ENCODE assay signal across 7 cellular contexts in the genomic region with DNA sequence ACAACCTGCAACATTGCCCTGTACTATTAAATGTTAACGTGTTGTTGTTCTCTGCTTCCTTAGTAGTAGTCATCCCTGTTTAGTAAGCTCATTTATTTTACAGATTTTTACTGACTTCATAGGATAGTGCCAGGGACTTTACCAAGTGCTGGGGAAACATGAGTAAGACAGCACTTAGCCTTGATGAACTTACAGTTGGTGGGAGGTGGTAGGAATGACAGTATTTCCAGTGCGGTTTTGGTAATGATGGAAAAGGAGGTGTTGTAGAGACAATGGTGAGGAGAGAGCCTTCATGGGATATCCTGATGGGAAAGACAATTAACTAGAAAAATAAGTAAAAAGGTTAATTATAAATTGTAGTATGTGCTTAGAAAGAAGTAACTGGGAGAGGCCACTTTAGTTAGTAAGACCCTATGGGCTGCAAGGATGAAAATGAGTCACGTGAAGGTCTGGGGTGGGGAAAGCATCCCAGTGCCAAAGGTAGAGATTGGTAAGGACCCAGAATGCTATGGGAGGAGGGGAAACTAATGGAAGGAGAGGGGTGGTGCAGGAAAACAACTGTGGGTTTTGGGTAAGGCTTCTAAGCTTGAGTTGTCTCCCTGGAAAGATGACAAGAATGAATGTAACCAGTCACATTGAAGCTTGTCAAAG. TPM values are rescaled to one million over a fixed set of nuclear protein-coding genes. Genes with fewer than 3 reads are reported as not detected.
DNase-seq lines count a peak whose midpoint lies in the region; ATAC-seq and TF ChIP-seq lines count a peak whose summit lies in the region.

No MANE protein-coding gene starts in this region.

- TF ChIP-seq CTCF in GM12864 (IDR thresholded peaks at IDR 0.05; ENCODE audit: low read depth, low read length, missing control alignments), result no peak
- no peak for TF ChIP-seq CTCF in fibroblast of lung (conservative IDR thresholded peaks at IDR 0.05 in 1 of 2, IDR thresholded peaks at IDR 0.05 in 1 of 2; ENCODE audit: low read depth in 1 of 2, low read length in 2 of 2)

- H4K20me1 ChIP-seq in fibroblast of lung (ENCODE audit: control insufficient read depth, extremely low read depth, insufficient read depth, low read length), result peaks cover 2% of the 10 kb centered on the region

- peaks cover 4% of the 10 kb centered on the region for H3K4me1 ChIP-seq in fibroblast of lung (ENCODE audit: control insufficient read depth, extremely low read depth, insufficient read depth, low read length)

- peaks cover 66% of the 10 kb centered on the region for H3K79me2 ChIP-seq in fibroblast of lung (ENCODE audit: control insufficient read depth, insufficient read depth, low read length)

- intact Hi-C loops in posterior cingulate gyrus (cut with DNase I), result loop anchor here (5.0 kb wide), 1 partner anchor 154 kb away; the partner anchor contains the start of gene COL9A2

- no peak overlapping the region for H3K9ac ChIP-seq in fibroblast of lung (ENCODE audit: insufficient read depth, low read length)

- peak overlapping the region; percentile 85 for H3K4me2 ChIP-seq in fibroblast of lung (ENCODE audit: extremely low read depth, insufficient read depth, low read length)

- no peaks in the 10 kb centered on the region for H3K27me3 ChIP-seq in fibroblast of lung (ENCODE audit: control insufficient read depth, insufficient read depth, low read length)

- no peaks in the 10 kb centered on the region for H3K9me3 ChIP-seq in fibroblast of lung (ENCODE audit: control insufficient read depth, insufficient read depth, low read depth, low read length)

- DNase-seq in GM12864 (ENCODE audit: low read depth) (no peak), NCI-H1092 (lab: John Stamatoyannopoulos, UW) (peak; percentile 71), fibroblast of lung (ENCODE audit: low read depth in 2 of 2) (peak in 1 of 2 donors; percentile 63), skeletal muscle cell (ENCODE audit: low read depth) (no peak), posterior cingulate gyrus (no peak), anterior cingulate cortex (lab: John Stamatoyannopoulos, UW) (no peak)

- ATAC-seq in HG03378 (IDR thresholded peaks at IDR 0.05; ENCODE audit: unreplicated experiment), result no peak

- H2AFZ ChIP-seq in fibroblast of lung (ENCODE audit: low read length), result no peak overlapping the region

- peak overlapping the region; percentile 76 for H3K4me3 ChIP-seq in GM12864 (ENCODE audit: low read depth, low read length)
- peak overlapping the region; percentile 90 to 97 (median 92) for H3K4me3 ChIP-seq in fibroblast of lung (replicated peaks in 1 of 4; ENCODE audit: control extremely low read depth in 1 of 4, insufficient read depth in 1 of 4, low read depth in 3 of 4, low read length in 4 of 4)
- H3K4me3 ChIP-seq in skeletal muscle cell (ENCODE audit: low read depth, low read length), result peak overlapping the region; percentile 97

- H3K27ac ChIP-seq in fibroblast of lung (ENCODE audit: insufficient read depth, low read length), result peak overlapping the region; percentile 97

- no peaks in the 10 kb centered on the region for H3K36me3 ChIP-seq in fibroblast of lung (ENCODE audit: control insufficient read depth, insufficient read depth, low read length)

RNA-seq across cellular contexts. Expression of gene RLF, which starts 1.7 kb away (rescaled TPM):
- 20.8 and 25.2 TPM in 2 replicates for total RNA-seq in fibroblast of lung
- polyA plus RNA-seq in fibroblast of lung, result 6.4 and 12.4 TPM in 2 replicates
- 4.4 and 8.1 TPM in 2 replicates for polyA plus RNA-seq in fibroblast of lung (2012)
- polyA minus RNA-seq in fibroblast of lung (ENCODE audit: low replicate concordance), result 0.30 and 2.4 TPM in 2 replicates
